In genomic region chr21:36415375-36415774, GRCh38 we compare ENCODE assay signal across 20 cellular contexts. TPM values are rescaled to one million over a fixed set of nuclear protein-coding genes. Genes with fewer than 3 reads are reported as not detected.
DNase-seq lines count a peak whose midpoint lies in the region; ATAC-seq and TF ChIP-seq lines count a peak whose summit lies in the region.
"Had no signal": no experiment of that assay in that cellular context is flagged by ENCODE, and none has a peak within 500 bp of the region (broad histone marks: within the 10 kb centered on the region; RNA-seq: fewer than 3 reads in every experiment).

No MANE protein-coding gene starts in this region.

- no peaks in the 10 kb centered on the region for H3K9me2 ChIP-seq in GM23338 (ENCODE audit: insufficient read depth)
- H3K9me2 ChIP-seq: SK-N-SH had no signal

- H3K27me3 Mint-ChIP-seq in GM23338 (ENCODE audit: insufficient read depth, low read depth, poor library complexity), result peaks cover 2% of the 10 kb centered on the region
- H3K27me3 Mint-ChIP-seq: CD4-positive, alpha-beta memory T cell; T-cell had no signal

- H2AFZ ChIP-seq in GM23338, result no peak overlapping the region

- H3K4me3 Mint-ChIP-seq in GM23338, result no peak overlapping the region
- H3K4me3 Mint-ChIP-seq: CD4-positive, alpha-beta memory T cell; T-cell; T-helper 2 cell treated with Interferon-gamma antibody and Interleukin-4, amounts not matched to agents 5 μg/mL and 100 μg/mL, for 36 hours had no signal

- H3K9me3 Mint-ChIP-seq in GM23338, result no peaks in the 10 kb centered on the region; the same call in 2 of the 3 replicates
- H3K9me3 Mint-ChIP-seq: CD4-positive, alpha-beta memory T cell; T-cell; T-helper 2 cell treated with Interferon-gamma antibody and Interleukin-4, amounts not matched to agents 5 μg/mL and 100 μg/mL, for 36 hours had no signal

- H3K27ac ChIP-seq in GM23338 (ENCODE audit: low read depth) (no peak overlapping the region), HEK293 (ENCODE audit: extremely low read depth, low read depth, low read length) (no peak overlapping the region)

- POLR2A ChIA-PET in HEK293 (lab: Yijun Ruan, JAX), result interaction anchor here (0.6 kb wide), 1 partner anchor 15 kb away, joined by 3 read pairs; no protein-coding TSS in a partner anchor

- H3K27me3 ChIP-seq in GM23338 (ENCODE audit: insufficient read depth), result no peaks in the 10 kb centered on the region

- H3K4me1 ChIP-seq in GM23338 (ENCODE audit: insufficient read depth) (no peaks in the 10 kb centered on the region), HEK293 (ENCODE audit: control insufficient read depth, insufficient read depth, low read length) (no peaks in the 10 kb centered on the region)

- DNase-seq in GM23338 (ENCODE audit: low spot score), result peak; percentile 26
- DNase-seq in NCI-H2196 (lab: John Stamatoyannopoulos, UW; ENCODE audit: unreplicated experiment), result peak; percentile 20
- DNase-seq in iPS-NIHi7 (ENCODE audit: extremely low spot score), result peak; percentile 44
- DNase-seq in stimulated activated CD4-positive, alpha-beta T cell treated with anti-CD3 and anti-CD28 coated beads, Interleukin-1b, Interleukin-23, amount 100 ng/mL, for 48 hours, result no peak
- DNase-seq: Calu3; CD4-positive, alpha-beta memory T cell; GOT3; Kasumi-1; NCI-H1436; NCI-H2029; NCI-H226; NCI-H524 treated with DMSO at 0.1 percent for 48 hours; NK-92 treated with Interleukin-12 subunit alpha and Interleukin-12 subunit beta, amount 100 ng/mL, for 24 hours; SIG-M5; SK-N-SH; T-cell had no signal

- peaks cover 10% of the 10 kb centered on the region for H3K4me1 Mint-ChIP-seq in GM23338
- H3K4me1 Mint-ChIP-seq: CD4-positive, alpha-beta memory T cell; T-cell had no signal

- ATAC-seq in GM23338, result peak; percentile 52
- ATAC-seq in HG03460 (IDR thresholded peaks at IDR 0.05; ENCODE audit: unreplicated experiment), result no peak
- no peak for ATAC-seq in HG03442 (IDR thresholded peaks at IDR 0.05; ENCODE audit: unreplicated experiment)
- ATAC-seq: T-cell had no signal

- H3K4me3 ChIP-seq in GM23338 (no peak overlapping the region), HEK293 (ENCODE audit: low read depth, low read length) (no peak overlapping the region)

- H3K36me3 Mint-ChIP-seq in GM23338 (ENCODE audit: low read depth), result peaks cover 59% of the 10 kb centered on the region

- H3K36me3 ChIP-seq in GM23338 (ENCODE audit: insufficient read depth) (peaks cover 2% of the 10 kb centered on the region; the same call in 1 of the 2 replicates), HEK293 (ENCODE audit: control insufficient read depth in 2 of 2, insufficient read depth in 1 of 2, low read length in 2 of 2) (peaks cover 56 to 84% of the 10 kb centered on the region in 2 experiments)

- no peak overlapping the region; the same call in 1 of the 2 replicates for H3K27ac Mint-ChIP-seq in GM23338
- H3K27ac Mint-ChIP-seq: CD4-positive, alpha-beta memory T cell; T-cell; T-helper 2 cell treated with Interferon-gamma antibody and Interleukin-4, amounts not matched to agents 5 μg/mL and 100 μg/mL, for 36 hours had no signal

- 0 out of 2 replicates have a peak, but pooled peaks cover 4% of the 10 kb centered on the region for H4K20me1 ChIP-seq in GM23338 (replicated peaks; ENCODE audit: insufficient read depth)

- no peaks in the 10 kb centered on the region for H3F3A ChIP-seq in GM23338 (replicated peaks; ENCODE audit: low read depth)

- H3K79me2 ChIP-seq in GM23338 (replicated peaks; ENCODE audit: insufficient read depth), result no peaks in the 10 kb centered on the region

- no peaks in the 10 kb centered on the region for H3K9me3 ChIP-seq in HEK293 (ENCODE audit: control insufficient read depth, insufficient read depth, low read depth, low read length)
- H3K9me3 ChIP-seq: SK-N-SH had no signal

- TF ChIP-seq CTCF in GM23338 (conservative IDR thresholded peaks at IDR 0.05; ENCODE audit: low read depth in 2 of 2), result no peak
- TF ChIP-seq CTCF in HEK293 (tag by site-specific recombination; IDR thresholded peaks at IDR 0.05), result no peak

- CTCF ChIA-PET in HEK293 (lab: Yijun Ruan, JAX), result interaction anchor here (0.7 kb wide), 2 partner anchors 236 to 1820 kb away, joined by 3 to 10 read pairs; no protein-coding TSS in a partner anchor

- H3K4me2 ChIP-seq in GM23338, result no peak overlapping the region
- H3K4me2 ChIP-seq: SK-N-SH had no signal

TF ChIP-seq in GM23338, 12 proteins besides CTCF, POLR2A, EP300 and RAD21:
- peak; percentile 45 for TF ChIP-seq ZNF331 (CRISPR knock-in tag; IDR thresholded peaks at IDR 0.05; ENCODE audit: low read depth)
- TF ChIP-seq CREB1 (CRISPR knock-in tag; IDR thresholded peaks at IDR 0.05; ENCODE audit: low read depth), result no peak
TF ChIP-seq in GM23338: peak in this region for 1.

TF ChIP-seq in HEK293, 187 proteins besides CTCF, POLR2A, EP300 and RAD21:
- TF ChIP-seq ZBTB48 (tag by site-specific recombination; IDR thresholded peaks at IDR 0.05) (no peak), ZIC2 (tag by site-specific recombination; IDR thresholded peaks at IDR 0.05) (peak; percentile 79), GLIS1 (tag by site-specific recombination; IDR thresholded peaks at IDR 0.05) (peak; percentile 48)

RNA-seq across cellular contexts. Expression of gene CHAF1B, which starts 30.2 kb away (rescaled TPM):
- total RNA-seq in GM23338 (2014; rRNA removed; shearing (Covaris generic)), result 13.1 and 17.4 TPM in 2 replicates
- 7.9 and 9.0 TPM in 2 replicates for polyA plus RNA-seq in GM23338 (2016; fragmentation: Nextera tagmentation; extraction: Ambion mirVana)
